Comparison of ENCODE assay signal across 21 cellular contexts in the genomic region with DNA sequence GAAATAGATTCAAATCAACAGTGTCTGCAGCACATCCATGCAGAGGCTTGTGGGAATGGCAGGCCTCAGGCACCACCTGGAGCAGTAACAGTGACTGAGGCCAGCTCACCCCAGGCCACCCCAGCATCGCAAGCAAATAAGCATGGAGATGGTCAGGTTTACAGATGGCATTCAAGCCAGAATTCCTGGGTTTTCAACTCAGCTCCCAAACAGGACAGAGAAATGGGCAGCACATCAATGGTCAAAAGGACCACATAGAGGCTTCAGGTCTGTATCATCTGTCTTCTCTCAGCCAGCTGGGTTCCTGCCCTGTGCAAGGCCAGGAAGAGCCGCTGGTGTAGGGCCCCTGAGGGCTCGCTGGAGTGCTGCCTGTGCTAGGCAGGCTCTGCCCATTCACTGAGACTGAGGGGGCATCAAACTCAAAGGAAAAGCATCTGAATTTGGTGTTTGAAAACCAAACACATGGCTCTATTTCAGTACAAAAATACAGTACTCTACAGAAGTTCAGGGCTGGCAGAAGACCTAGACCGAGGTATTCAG.
A peak's percentile ranks its signal among the peaks of the same experiment; 100 is the strongest.
DNase-seq lines count a peak whose midpoint lies in the region; ATAC-seq and TF ChIP-seq lines count a peak whose summit lies in the region.
"Had no signal": no experiment of that assay in that cellular context is flagged by ENCODE, and none has a peak within 500 bp of the region (broad histone marks: within the 10 kb centered on the region; RNA-seq: fewer than 3 reads in every experiment).

No MANE protein-coding gene starts in this region.

- H3K4me1 Mint-ChIP-seq in activated naive CD8-positive, alpha-beta T cell (ENCODE audit: low read depth): peaks cover 25% of the 10 kb centered on the region
- peaks cover 21% of the 10 kb centered on the region for H3K4me1 Mint-ChIP-seq in activated naive CD8-positive, alpha-beta T cell treated with anti-CD3 and anti-CD28 coated beads for 36 hours
- H3K4me1 Mint-ChIP-seq in stimulated activated naive B cell treated with anti-CD40 and anti-IgM and Interleukin-4, amounts not matched to agents 10 μg/mL and 1 μg/mL and 100 μg/mL, for 72 hours: peaks cover 18 to 27% of the 10 kb centered on the region in 2 donors
- peaks cover 27% of the 10 kb centered on the region for H3K4me1 Mint-ChIP-seq in type B pancreatic cell (ENCODE audit: unreplicated experiment)
- H3K4me1 Mint-ChIP-seq: CD14-positive monocyte had no signal

- no peaks in the 10 kb centered on the region for H3K9me3 Mint-ChIP-seq in activated naive CD8-positive, alpha-beta T cell (ENCODE audit: low read depth)
- H3K9me3 Mint-ChIP-seq in activated naive CD8-positive, alpha-beta T cell treated with anti-CD3 and anti-CD28 coated beads for 36 hours: no peaks in the 10 kb centered on the region
- H3K9me3 Mint-ChIP-seq in stimulated activated naive B cell treated with anti-CD40 and anti-IgM and Interleukin-4, amounts not matched to agents 10 μg/mL and 1 μg/mL and 100 μg/mL, for 72 hours: no peaks in the 10 kb centered on the region
- H3K9me3 Mint-ChIP-seq in type B pancreatic cell: no peaks in the 10 kb centered on the region
- H3K9me3 Mint-ChIP-seq: CD14-positive monocyte; central memory CD8-positive, alpha-beta T cell; HFFc6 had no signal

- H2AFZ ChIP-seq in OCI-LY3 (ENCODE audit: low read depth, low read length): no peak overlapping the region

- no peaks in the 10 kb centered on the region for H3K27me3 ChIP-seq in OCI-LY3 (ENCODE audit: low read depth, low read length)
- H3K27me3 ChIP-seq: neutrophil, spleen, suprapubic skin had no signal

- DNase-seq in activated naive CD8-positive, alpha-beta T cell treated with anti-CD3 and anti-CD28 coated beads for 36 hours: no peak
- DNase-seq in cerebellum (ENCODE audit: low spot score) (peak; percentile 80), type B pancreatic cell (ENCODE audit: extremely low spot score, unreplicated experiment) (no peak), NCI-H526 treated with DMSO at 0.1 percent for 48 hours (lab: John Stamatoyannopoulos, UW) (no peak)
- DNase-seq in stimulated activated naive B cell treated with anti-CD40 and anti-IgM and Interleukin-4, amounts not matched to agents 10 μg/mL and 1 μg/mL and 100 μg/mL, for 72 hours: no peak
- DNase-seq: activated effector memory CD4-positive, alpha-beta T cell treated with Interleukin-2 at 50 U/mL for 16 hours; DMS53; effector memory CD4-positive, alpha-beta T cell; head of caudate nucleus; HFFc6; KBM-7; NCI-H1092 treated with DMSO at 0.1 percent for 48 hours; NCI-H2081 treated with DMSO at 0.1 percent for 48 hours; spleen had no signal

- ATAC-seq in stimulated activated naive B cell treated with anti-CD40 and anti-IgM and Interleukin-4, amounts not matched to agents 10 μg/mL and 1 μg/mL and 100 μg/mL, for 72 hours (replicated peaks): peak; percentile 10 to 41
- ATAC-seq in HG03159 (IDR thresholded peaks at IDR 0.05; ENCODE audit: unreplicated experiment): no peak

- no peaks in the 10 kb centered on the region for H3K27me3 Mint-ChIP-seq in activated naive CD8-positive, alpha-beta T cell
- H3K27me3 Mint-ChIP-seq in activated naive CD8-positive, alpha-beta T cell treated with anti-CD3 and anti-CD28 coated beads for 36 hours: no peaks in the 10 kb centered on the region
- no peaks in the 10 kb centered on the region for H3K27me3 Mint-ChIP-seq in stimulated activated naive B cell treated with anti-CD40 and anti-IgM and Interleukin-4, amounts not matched to agents 10 μg/mL and 1 μg/mL and 100 μg/mL, for 72 hours
- H3K27me3 Mint-ChIP-seq in type B pancreatic cell: no peaks in the 10 kb centered on the region
- H3K27me3 Mint-ChIP-seq: central memory CD8-positive, alpha-beta T cell had no signal

- no peaks in the 10 kb centered on the region for H3K9me3 ChIP-seq in OCI-LY3 (ENCODE audit: insufficient read depth, low read length)
- H3K9me3 ChIP-seq: neutrophil, spleen, suprapubic skin had no signal

- H4K20me1 ChIP-seq in OCI-LY3 (ENCODE audit: insufficient read depth, low read length): no peaks in the 10 kb centered on the region

- H3K36me3 ChIP-seq in OCI-LY3 (replicated peaks; ENCODE audit: low read depth, low read length): no peaks in the 10 kb centered on the region

- peaks cover 52% of the 10 kb centered on the region for H3K4me1 ChIP-seq in OCI-LY3 (ENCODE audit: low read length)
- H3K4me1 ChIP-seq: suprapubic skin had no signal

- H3K4me3 ChIP-seq in OCI-LY3 (ENCODE audit: low read length): peak overlapping the region; percentile 21; the same call in 1 of the 2 replicates
- H3K4me3 ChIP-seq: spleen, suprapubic skin had no signal

- H3K4me2 ChIP-seq in OCI-LY3 (ENCODE audit: low read length): peak overlapping the region; percentile 64

- H3K4me3 Mint-ChIP-seq in activated naive CD8-positive, alpha-beta T cell: no peak overlapping the region
- H3K4me3 Mint-ChIP-seq in activated naive CD8-positive, alpha-beta T cell treated with anti-CD3 and anti-CD28 coated beads for 36 hours: no peak overlapping the region
- H3K4me3 Mint-ChIP-seq in stimulated activated naive B cell treated with anti-CD40 and anti-IgM and Interleukin-4, amounts not matched to agents 10 μg/mL and 1 μg/mL and 100 μg/mL, for 72 hours: no peak overlapping the region
- H3K4me3 Mint-ChIP-seq in type B pancreatic cell: no peak overlapping the region
- H3K4me3 Mint-ChIP-seq: CD14-positive monocyte; central memory CD8-positive, alpha-beta T cell; HFFc6 had no signal

- H3K36me3 Mint-ChIP-seq in activated naive CD8-positive, alpha-beta T cell: peaks cover 8% of the 10 kb centered on the region
- peaks cover 14% of the 10 kb centered on the region for H3K36me3 Mint-ChIP-seq in activated naive CD8-positive, alpha-beta T cell treated with anti-CD3 and anti-CD28 coated beads for 36 hours
- peaks cover 28 to 39% of the 10 kb centered on the region in 2 donors for H3K36me3 Mint-ChIP-seq in stimulated activated naive B cell treated with anti-CD40 and anti-IgM and Interleukin-4, amounts not matched to agents 10 μg/mL and 1 μg/mL and 100 μg/mL, for 72 hours
- H3K36me3 Mint-ChIP-seq in type B pancreatic cell: peaks cover 15% of the 10 kb centered on the region

- H3K27ac ChIP-seq in OCI-LY3 (ENCODE audit: low read length): peak overlapping the region; percentile 85
- H3K27ac ChIP-seq: neutrophil, spleen, suprapubic skin had no signal

- H3K27ac Mint-ChIP-seq in activated naive CD8-positive, alpha-beta T cell: peak overlapping the region; percentile 23
- H3K27ac Mint-ChIP-seq in activated naive CD8-positive, alpha-beta T cell treated with anti-CD3 and anti-CD28 coated beads for 36 hours: no peak overlapping the region
- H3K27ac Mint-ChIP-seq in stimulated activated naive B cell treated with anti-CD40 and anti-IgM and Interleukin-4, amounts not matched to agents 10 μg/mL and 1 μg/mL and 100 μg/mL, for 72 hours: peak overlapping the region; percentile 84
- H3K27ac Mint-ChIP-seq in type B pancreatic cell: no peak overlapping the region
- H3K27ac Mint-ChIP-seq: HFFc6 had no signal

- no peak for TF ChIP-seq CTCF in OCI-LY3 (IDR thresholded peaks at IDR 0.05; ENCODE audit: low read depth, low read length)
- no peak for TF ChIP-seq CTCF in type B pancreatic cell (conservative IDR thresholded peaks at IDR 0.05)

- H3K79me2 ChIP-seq in OCI-LY3 (ENCODE audit: low read length): peaks cover 8% of the 10 kb centered on the region

- H3K9ac ChIP-seq in OCI-LY3 (ENCODE audit: low read length): peak overlapping the region; percentile 53; the same call in 1 of the 2 replicates

Comparison
In these comparisons a context has a peak if more than half of its experiments do, and no peak if none do; other contexts are left out.
1. H3K27ac Mint-ChIP-seq: peak in activated naive CD8-positive, alpha-beta T cell (single experiment) and stimulated activated naive B cell treated with anti-CD40 and anti-IgM and Interleukin-4, amounts not matched to agents 10 μg/mL and 1 μg/mL and 100 μg/mL, for 72 hours (single experiment); none in activated naive CD8-positive, alpha-beta T cell treated with anti-CD3 and anti-CD28 coated beads for 36 hours (single experiment) and type B pancreatic cell (single experiment).